8 cellular contexts compared by ENCODE assay signal in the genomic region with DNA sequence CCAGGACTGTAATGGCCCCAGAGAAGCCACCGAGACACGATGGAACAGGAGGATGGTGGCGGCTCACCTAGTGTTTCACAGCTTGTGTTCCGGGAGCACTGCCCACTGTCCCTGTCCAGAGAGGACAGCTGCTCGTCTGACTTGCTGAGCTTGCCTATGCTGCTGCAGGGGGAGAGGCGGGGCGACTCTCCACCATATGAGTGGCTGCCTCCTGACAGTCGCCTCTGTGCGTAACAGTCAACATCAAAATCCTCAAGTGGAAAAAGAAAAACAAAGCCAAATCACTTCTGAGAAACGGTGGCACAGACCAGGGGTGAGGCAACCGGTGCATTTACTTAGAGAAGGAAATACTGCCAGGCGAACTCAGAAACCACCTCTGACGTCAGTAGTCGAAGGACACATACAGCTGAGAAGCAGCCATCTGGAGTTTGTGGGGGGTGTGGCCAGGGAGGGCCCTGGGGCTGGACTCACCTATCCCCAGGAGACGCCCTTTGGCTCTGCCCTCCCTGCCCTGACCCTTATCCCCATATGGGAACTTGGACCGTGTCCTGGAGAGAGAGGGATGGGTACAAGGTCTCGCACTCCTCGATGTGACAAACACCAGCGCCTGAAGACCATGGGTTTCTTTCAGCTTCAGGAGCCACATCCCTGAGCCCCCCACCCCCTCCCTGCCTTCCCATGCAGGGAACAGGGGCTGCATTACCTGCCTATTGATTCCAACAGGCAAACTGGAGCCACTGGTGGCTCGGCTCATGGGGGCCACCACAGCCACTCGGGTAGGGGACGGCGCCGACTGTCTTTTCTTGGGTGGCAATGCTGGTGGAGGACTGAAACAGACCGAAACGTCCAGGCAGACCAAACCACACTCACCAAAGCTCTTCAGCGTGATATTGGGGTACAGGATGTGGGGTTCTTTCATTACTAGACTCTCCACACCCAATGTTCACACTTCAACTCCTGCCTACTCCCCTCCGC.
A peak's percentile ranks its signal among the peaks of the same experiment; 100 is the strongest.
DNase-seq lines count a peak whose midpoint lies in the region; ATAC-seq, FAIRE-seq and TF ChIP-seq lines count a peak whose summit lies in the region.

No MANE protein-coding gene starts in this region.

- H3K9ac ChIP-seq in GM23248 = no peak overlapping the region

- H3K4me3 ChIP-seq in GM23248 (no peak overlapping the region), coronary artery (no peak overlapping the region), pancreas (peak overlapping the region in 3 of 4 donors; percentile 5 to 31 (median 31))

- peak overlapping the region; percentile 50 for H3K27ac ChIP-seq in GM23248
- peak overlapping the region in 1 of 2 donors; percentile 50 for H3K27ac ChIP-seq in coronary artery
- peak overlapping the region; percentile 79 to 96 (median 88) for H3K27ac ChIP-seq in pancreas

- no peaks in the 10 kb centered on the region for H3K9me3 ChIP-seq in GM23248 (ENCODE audit: low read depth)
- no peaks in the 10 kb centered on the region for H3K9me3 ChIP-seq in pancreas

- H4K20me1 ChIP-seq in GM23248 (ENCODE audit: insufficient read depth) = no peaks in the 10 kb centered on the region

- H3K4me1 ChIP-seq in GM23248 (ENCODE audit: insufficient read depth) (peaks cover 7% of the 10 kb centered on the region; the same call in 1 of the 2 replicates), pancreas (peaks cover 29 to 52% (median 33%) of the 10 kb centered on the region in 3 donors)

- H2AFZ ChIP-seq in GM23248 = no peak overlapping the region

- DNase-seq in GM23248 (no peak), T-helper 9 cell (peak; percentile 54), coronary artery (ENCODE audit: low spot score) (peak; percentile 55), pancreas (peak; percentile 85 to 98 (median 97)), NOMO-1 treated with dmso at 0.1 percent for 144 hours (lab: John Stamatoyannopoulos, UW; ENCODE audit: unreplicated experiment) (no peak), NCI-H128 (lab: John Stamatoyannopoulos, UW; ENCODE audit: unreplicated experiment) (no peak), GM03348 (ENCODE audit: low spot score) (no peak)

- in situ Hi-C loops in GM23248 (cut with MboI) = no loop called here

- H3K9me2 ChIP-seq in GM23248 (ENCODE audit: insufficient read depth) = no peaks in the 10 kb centered on the region

- TF ChIP-seq CTCF in coronary artery (IDR thresholded peaks at IDR 0.05) = no peak
- no peak for TF ChIP-seq CTCF in pancreas (IDR thresholded peaks at IDR 0.05)

- 88 to 90% methylated on average over 27 to 28 of the region's 28 CpGs for WGBS in GM23248 (ENCODE audit: low coverage in 1 of 2, low lambda C conversion rate in 2 of 2, missing lambda C conversion rate in 2 of 2), 2 experiments
- WGBS in pancreas, 2 donors = 48 to 52% methylated on average over 28 of the region's 28 CpGs

- no peak overlapping the region for H3K4me2 ChIP-seq in GM23248 (ENCODE audit: unreplicated experiment)

- intact Hi-C loops in pancreas (cut with DNase I) = no loop called here

- H3K79me2 ChIP-seq in GM23248 (ENCODE audit: insufficient read depth) = no peaks in the 10 kb centered on the region

- ATAC-seq in pancreas = peak; percentile 81 to 88 (median 86)
- ATAC-seq in HG02870 (IDR thresholded peaks at IDR 0.05; ENCODE audit: unreplicated experiment) = no peak

- H3F3A ChIP-seq in GM23248 (ENCODE audit: insufficient read depth) = peaks cover 3% of the 10 kb centered on the region; the same call in 1 of the 2 replicates

- H3K27me3 ChIP-seq in GM23248 (replicated peaks; ENCODE audit: insufficient read depth) = no peaks in the 10 kb centered on the region
- no peaks in the 10 kb centered on the region for H3K27me3 ChIP-seq in pancreas

- H3K36me3 ChIP-seq in GM23248 (ENCODE audit: low read depth) = no peaks in the 10 kb centered on the region
- peaks cover 0 to under 1% (median 0%) of the 10 kb centered on the region in 3 donors for H3K36me3 ChIP-seq in pancreas

- no peak for FAIRE-seq in pancreas (lab: Jason Lieb, UNC)

Comparison
In these comparisons a context has a peak if more than half of its experiments do, and no peak if none do; other contexts are left out.
1. DNase-seq: peak in T-helper 9 cell (single experiment), coronary artery (single experiment) and pancreas (6 of 6); none in GM23248 (single experiment), NOMO-1 treated with dmso at 0.1 percent for 144 hours (single experiment), NCI-H128 (single experiment) and GM03348 (single experiment).
2. H3K4me3 ChIP-seq: peak in pancreas (3 of 4); none in GM23248 (single experiment) and coronary artery (single experiment).